In the genomic region with DNA sequence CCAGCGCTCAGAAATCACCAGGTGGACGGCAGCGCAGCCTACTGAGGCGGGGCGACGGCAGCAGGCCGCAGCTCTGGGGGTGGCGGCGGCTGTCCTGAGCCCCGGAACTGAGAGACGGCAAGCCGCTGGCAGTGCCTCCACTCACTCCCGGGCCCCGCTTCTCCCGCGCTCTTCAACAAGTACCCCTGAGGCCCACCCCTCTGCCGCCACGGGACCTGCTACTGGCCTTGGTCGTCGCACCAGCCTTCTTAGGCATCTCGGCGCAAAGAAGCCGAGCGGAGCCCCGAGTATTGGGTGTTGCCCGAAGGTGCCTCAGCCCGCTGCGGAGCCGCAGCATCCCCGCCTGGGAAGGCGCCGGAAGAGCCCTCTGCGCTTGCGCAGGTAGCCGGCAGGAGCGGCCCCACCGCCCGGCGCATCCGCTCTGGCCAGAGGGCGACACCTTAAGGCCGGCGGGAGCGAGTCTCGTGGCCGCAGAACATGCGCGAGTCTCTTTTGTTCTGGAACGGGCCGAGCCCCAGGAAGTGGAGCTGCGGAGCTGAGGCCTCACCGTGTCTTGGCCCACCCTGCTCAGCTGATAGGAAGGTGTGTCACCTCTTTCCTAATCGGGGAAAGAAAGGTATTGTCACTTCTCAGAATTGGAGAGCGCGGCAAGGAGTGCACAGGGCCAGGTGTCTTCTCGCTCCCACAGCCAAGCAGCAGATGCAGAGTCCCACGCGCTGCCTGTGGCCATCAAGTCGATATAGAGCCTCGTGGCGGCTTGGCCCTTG, we compare ENCODE assay signal across 1 cellular context.
TF ChIP-seq lines count a peak whose summit lies in the region.

A gene (minus strand): TSS at position 369 of the 767 bp plus-strand sequence. CDS start 32 bp downstream, at position 337.

TF ChIP-seq in SK-N-SH, 30 proteins besides CTCF, POLR2A, EP300 and RAD21 (continued from another document):
- TF ChIP-seq, protein P1, sequence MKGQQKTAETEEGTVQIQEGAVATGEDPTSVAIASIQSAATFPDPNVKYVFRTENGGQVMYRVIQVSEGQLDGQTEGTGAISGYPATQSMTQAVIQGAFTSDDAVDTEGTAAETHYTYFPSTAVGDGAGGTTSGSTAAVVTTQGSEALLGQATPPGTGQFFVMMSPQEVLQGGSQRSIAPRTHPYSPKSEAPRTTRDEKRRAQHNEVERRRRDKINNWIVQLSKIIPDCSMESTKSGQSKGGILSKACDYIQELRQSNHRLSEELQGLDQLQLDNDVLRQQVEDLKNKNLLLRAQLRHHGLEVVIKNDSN (IDR thresholded peaks at IDR 0.05; ENCODE audit: borderline replicate concordance, low read depth): peak; percentile 39; the same call in 1 of the 2 replicates
- TF ChIP-seq, protein P2, sequence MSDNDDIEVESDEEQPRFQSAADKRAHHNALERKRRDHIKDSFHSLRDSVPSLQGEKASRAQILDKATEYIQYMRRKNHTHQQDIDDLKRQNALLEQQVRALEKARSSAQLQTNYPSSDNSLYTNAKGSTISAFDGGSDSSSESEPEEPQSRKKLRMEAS (IDR thresholded peaks at IDR 0.05; ENCODE audit: low read depth): peak; percentile 99
- TF ChIP-seq EZH2phosphoT487 (IDR thresholded peaks at IDR 0.05; ENCODE audit: borderline replicate concordance, low read depth): no peak
- TF ChIP-seq MXI1 (IDR thresholded peaks at IDR 0.05; ENCODE audit: low read depth, low read length): peak; percentile 89; the same call in 1 of the 2 replicates
- TF ChIP-seq NRF1 (IDR thresholded peaks at IDR 0.05; ENCODE audit: low read depth, low read length): peak; percentile 93
- TF ChIP-seq, protein P3, sequence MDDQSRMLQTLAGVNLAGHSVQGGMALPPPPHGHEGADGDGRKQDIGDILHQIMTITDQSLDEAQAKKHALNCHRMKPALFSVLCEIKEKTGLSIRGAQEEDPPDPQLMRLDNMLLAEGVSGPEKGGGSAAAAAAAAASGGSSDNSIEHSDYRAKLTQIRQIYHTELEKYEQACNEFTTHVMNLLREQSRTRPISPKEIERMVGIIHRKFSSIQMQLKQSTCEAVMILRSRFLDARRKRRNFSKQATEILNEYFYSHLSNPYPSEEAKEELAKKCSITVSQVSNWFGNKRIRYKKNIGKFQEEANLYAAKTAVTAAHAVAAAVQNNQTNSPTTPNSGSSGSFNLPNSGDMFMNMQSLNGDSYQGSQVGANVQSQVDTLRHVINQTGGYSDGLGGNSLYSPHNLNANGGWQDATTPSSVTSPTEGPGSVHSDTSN (IDR thresholded peaks at IDR 0.05): peak; percentile 20; the same call in 1 of the 2 replicates
- TF ChIP-seq, protein P4, sequence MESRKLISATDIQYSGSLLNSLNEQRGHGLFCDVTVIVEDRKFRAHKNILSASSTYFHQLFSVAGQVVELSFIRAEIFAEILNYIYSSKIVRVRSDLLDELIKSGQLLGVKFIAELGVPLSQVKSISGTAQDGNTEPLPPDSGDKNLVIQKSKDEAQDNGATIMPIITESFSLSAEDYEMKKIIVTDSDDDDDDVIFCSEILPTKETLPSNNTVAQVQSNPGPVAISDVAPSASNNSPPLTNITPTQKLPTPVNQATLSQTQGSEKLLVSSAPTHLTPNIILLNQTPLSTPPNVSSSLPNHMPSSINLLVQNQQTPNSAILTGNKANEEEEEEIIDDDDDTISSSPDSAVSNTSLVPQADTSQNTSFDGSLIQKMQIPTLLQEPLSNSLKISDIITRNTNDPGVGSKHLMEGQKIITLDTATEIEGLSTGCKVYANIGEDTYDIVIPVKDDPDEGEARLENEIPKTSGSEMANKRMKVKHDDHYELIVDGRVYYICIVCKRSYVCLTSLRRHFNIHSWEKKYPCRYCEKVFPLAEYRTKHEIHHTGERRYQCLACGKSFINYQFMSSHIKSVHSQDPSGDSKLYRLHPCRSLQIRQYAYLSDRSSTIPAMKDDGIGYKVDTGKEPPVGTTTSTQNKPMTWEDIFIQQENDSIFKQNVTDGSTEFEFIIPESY (IDR thresholded peaks at IDR 0.05; ENCODE audit: borderline replicate concordance, low read depth): peak; percentile 70; the same call in 1 of the 2 replicates
- no peak for TF ChIP-seq FOXJ3 (CRISPR knock-in tag; IDR thresholded peaks at IDR 0.05)
- TF ChIP-seq, protein P5, sequence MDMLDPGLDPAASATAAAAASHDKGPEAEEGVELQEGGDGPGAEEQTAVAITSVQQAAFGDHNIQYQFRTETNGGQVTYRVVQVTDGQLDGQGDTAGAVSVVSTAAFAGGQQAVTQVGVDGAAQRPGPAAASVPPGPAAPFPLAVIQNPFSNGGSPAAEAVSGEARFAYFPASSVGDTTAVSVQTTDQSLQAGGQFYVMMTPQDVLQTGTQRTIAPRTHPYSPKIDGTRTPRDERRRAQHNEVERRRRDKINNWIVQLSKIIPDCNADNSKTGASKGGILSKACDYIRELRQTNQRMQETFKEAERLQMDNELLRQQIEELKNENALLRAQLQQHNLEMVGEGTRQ (IDR thresholded peaks at IDR 0.05; ENCODE audit: borderline replicate concordance, low read depth, low read length): no peak
- TF ChIP-seq MEF2A (IDR thresholded peaks at IDR 0.05; ENCODE audit: borderline replicate concordance, low read depth): no peak
- peak; percentile 92 for TF ChIP-seq GABPA (IDR thresholded peaks at IDR 0.05; ENCODE audit: low read depth)
- TF ChIP-seq SMC3 (IDR thresholded peaks at IDR 0.05; ENCODE audit: low read depth, low read length): peak; percentile 30; the same call in 1 of the 2 replicates
- TF ChIP-seq SIN3A (IDR thresholded peaks at IDR 0.05; ENCODE audit: borderline replicate concordance, low read depth, low read length): peak; percentile 49; the same call in 1 of the 2 replicates
